ENCODE assay signal across 16 cellular contexts in the genomic region with DNA sequence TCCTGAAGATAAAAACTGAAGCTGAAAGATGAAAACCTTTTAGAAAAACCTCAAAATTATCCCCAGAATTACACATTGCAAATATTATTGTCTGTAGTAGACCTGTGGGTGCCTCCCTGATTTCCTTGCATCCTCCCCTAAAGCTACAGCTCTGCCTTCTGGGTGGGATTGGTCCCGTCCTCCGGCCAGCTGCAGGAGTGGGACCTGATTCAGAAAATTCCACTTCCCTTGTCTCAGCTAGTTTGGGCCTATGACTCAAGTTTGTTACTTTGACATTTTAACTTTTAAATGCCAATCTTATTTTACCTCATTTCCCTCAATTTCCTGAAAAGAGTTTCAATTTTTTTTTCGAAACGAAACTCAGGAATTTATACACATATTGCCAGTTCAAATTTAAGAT.
"Had no signal": no experiment of that assay in that cellular context is flagged by ENCODE, and none has a peak within 500 bp of the region (broad histone marks: within the 10 kb centered on the region; RNA-seq: fewer than 3 reads in every experiment).

No MANE protein-coding gene starts in this region.

- H3K27me3 ChIP-seq: foreskin keratinocyte, neutrophil, tibial nerve, uterus had no signal

- ATAC-seq: activated T-helper 17 cell treated with anti-CD3 and anti-CD28 coated beads, Interleukin-2, amount 50 U/mL, for 72 hours; foreskin keratinocyte; natural killer cell had no signal

- H3K36me3 ChIP-seq: neutrophil, tibial nerve, uterus had no signal

- DNase-seq: activated CD4-positive, alpha-beta T cell treated with anti-CD3 and anti-CD28 coated beads, Interleukin-2, amount 50 U/mL, for 48 hours; activated CD4-positive, CD25-positive, alpha-beta regulatory T cell treated with anti-CD3 and anti-CD28 coated beads, Interleukin-2, amount 50 U/mL, for 72 hours; activated naive CD4-positive, alpha-beta T cell treated with anti-CD3 and anti-CD28 coated beads for 36 hours; glutamatergic neuron; mesenchymal stem cell; natural killer cell; stimulated activated CD4-positive, alpha-beta T cell treated with anti-CD3 and anti-CD28 coated beads, Interleukin-4, amount 100 ng/mL, for 24 hours; stimulated activated naive CD4-positive, alpha-beta T cell; substantia nigra; T1000; uterus had no signal

- H3K4me3 ChIP-seq: skin epidermis, tibial nerve, uterus had no signal

- H3K4me1 ChIP-seq: tibial nerve, uterus had no signal

- H3K27ac ChIP-seq: foreskin keratinocyte, neutrophil, skin epidermis, tibial nerve, uterus had no signal

- H3K9me3 ChIP-seq: neutrophil, tibial nerve, uterus had no signal
